ENCODE assay signal across 20 cellular contexts in genomic region chr11:129383060-129383459, GRCh38. TPM values are rescaled to one million over a fixed set of nuclear protein-coding genes. Genes with fewer than 3 reads are reported as not detected.
"Had no signal": no experiment of that assay in that cellular context is flagged by ENCODE, and none has a peak within 500 bp of the region (broad histone marks: within the 10 kb centered on the region; RNA-seq: fewer than 3 reads in every experiment).

No MANE protein-coding gene starts in this region.

- H3K4me1 ChIP-seq: SJSA1 had no signal

- H3K4me3 ChIP-seq: SJSA1, SK-N-MC had no signal

- H3K36me3 ChIP-seq: SJSA1 had no signal

- H3K9me3 ChIP-seq: SJSA1 had no signal

- DNase-seq: KBM-7, MV-4-11, NCI-H1048, NCI-H1436, NCI-H187, NCI-H2029, NCI-H2081 treated with DMSO at 0.1 percent for 48 hours, NCI-H2171, NCI-H345, NCI-H446 treated with DMSO at 0.1 percent for 48 hours, NCI-H510A treated with DMSO at 0.1 percent for 48 hours, NCI-H526, NCI-H82, Right ventricle myocardium superior, RPMI8226, SIG-M5 had no signal

- H3K27ac ChIP-seq: SJSA1, SK-N-MC had no signal

RNA-seq across cellular contexts. Expression of gene BARX2, which starts 7.4 kb away (rescaled TPM):
- total RNA-seq: LHCN-M2, MCF 10A, Right ventricle myocardium superior, SJSA1 had no signal
